Comparison of ENCODE assay signal across 7 cellular contexts in genomic region chr11:117327255-117327566, GRCh38. TPM values are rescaled to one million over a fixed set of nuclear protein-coding genes. Genes with fewer than 3 reads are reported as not detected.
DNase-seq lines count a peak whose midpoint lies in the region; ATAC-seq and TF ChIP-seq lines count a peak whose summit lies in the region.
"Not testable (repeated sequence)": the region's sequence is repeated elsewhere in the genome, so short reads cannot be mapped to it uniquely, and the experiment has no call there.

No MANE protein-coding gene starts in this region.

- H3K4me3 ChIP-seq in GM06990 (replicated peaks; ENCODE audit: low read depth, low read length) (peak overlapping the region; percentile 78), WI38 (ENCODE audit: low read depth, low read length) (peak overlapping the region; percentile 86), coronary artery (peak overlapping the region; percentile 86), right atrium auricular region (peak overlapping the region; percentile 74 to 83), skin epidermis (peak overlapping the region in 5 of 7 experiments; percentile 49 to 92 (median 64))
- H3K4me3 ChIP-seq in KMS-11 (IDR thresholded peaks at IDR 0.05; ENCODE audit: insufficient read depth, low read depth, low read length): not testable (repeated sequence)
- H3K4me3 ChIP-seq in naive thymus-derived CD4-positive, alpha-beta T cell (ENCODE audit: low read length): peak overlapping the region; percentile 66

- H3K36me3 Mint-ChIP-seq in naive thymus-derived CD4-positive, alpha-beta T cell: not testable (repeated sequence)

- H3K4me1 ChIP-seq in KMS-11 (ENCODE audit: low read depth, poor library complexity, severe bottlenecking); naive thymus-derived CD4-positive, alpha-beta T cell (ENCODE audit: control insufficient read depth in 2 of 2, insufficient read depth in 2 of 2, low read length in 2 of 2): not testable (repeated sequence)
- peaks cover 0 to 14% of the 10 kb centered on the region in 2 donors for H3K4me1 ChIP-seq in right atrium auricular region

- intact Hi-C loops in naive thymus-derived CD4-positive, alpha-beta T cell (cut with micrococcal nuclease): loop anchor here (1.0 to 10.0 kb wide), 10 partner anchors 11 to 660 kb away; partner anchors contain the start of genes BACE1 (in 2 of the 2), BUD13 (in 2 of the 2), PCSK7 (in 2 of the 2) and RNF214 (in 2 of the 2)

- CTCF ChIA-PET in naive thymus-derived CD4-positive, alpha-beta T cell (lab: Charles Lee): interaction anchor here (1.0 kb wide), 1 partner anchor 17 kb away, joined by 4 read pairs; no protein-coding TSS in a partner anchor

- not testable (repeated sequence) for H3K36me3 ChIP-seq in GM06990 (ENCODE audit: control insufficient read depth, insufficient read depth, low read length); KMS-11 (ENCODE audit: insufficient read depth); right atrium auricular region; naive thymus-derived CD4-positive, alpha-beta T cell (ENCODE audit: control insufficient read depth in 2 of 3, insufficient read depth in 3 of 3, low read length in 3 of 3)

- H3K9me3 ChIP-seq in right atrium auricular region; naive thymus-derived CD4-positive, alpha-beta T cell (ENCODE audit: control insufficient read depth in 2 of 3, low read length in 3 of 3): not testable (repeated sequence)

- H3K27ac Mint-ChIP-seq in naive thymus-derived CD4-positive, alpha-beta T cell: peak overlapping the region in 2 of 9 donors; percentile 70 to 81

- DNase-seq in GM06990 (ENCODE audit: extremely low read depth, insufficient read length); coronary artery (ENCODE audit: low spot score); right atrium auricular region (ENCODE audit: low spot score); naive thymus-derived CD4-positive, alpha-beta T cell: not testable (repeated sequence)

- ATAC-seq in naive thymus-derived CD4-positive, alpha-beta T cell: not testable (repeated sequence)

- H3K9ac ChIP-seq in KMS-11: 0 out of 2 replicates have a peak overlapping the region, but pooled peaks have one; percentile 66

- H3K9me3 Mint-ChIP-seq in naive thymus-derived CD4-positive, alpha-beta T cell: not testable (repeated sequence)

- not testable (repeated sequence) for H4K20me1 ChIP-seq in KMS-11 (ENCODE audit: insufficient read depth)

- H3K27ac ChIP-seq in KMS-11 (peak overlapping the region; percentile 58), coronary artery (peak overlapping the region; percentile 73 to 93), right atrium auricular region (peak overlapping the region; percentile 89 to 91), skin epidermis (peak overlapping the region in 10 of 21 experiments; percentile 86 to 96 (median 90))
- peak overlapping the region; percentile 79 for H3K27ac ChIP-seq in naive thymus-derived CD4-positive, alpha-beta T cell (ENCODE audit: low read depth, low read length)

- TF ChIP-seq CTCF in GM06990 (IDR thresholded peaks at IDR 0.05; ENCODE audit: insufficient read depth, low read length, poor library complexity, severe bottlenecking); KMS-11 (conservative IDR thresholded peaks at IDR 0.05; ENCODE audit: low read depth, low read length); WI38 (IDR thresholded peaks at IDR 0.05; ENCODE audit: low read depth, low read length); coronary artery (IDR thresholded peaks at IDR 0.05); right atrium auricular region (IDR thresholded peaks at IDR 0.05): not testable (repeated sequence)

- not testable (repeated sequence) for H3K4me2 ChIP-seq in KMS-11

- not testable (repeated sequence) for H3K79me2 ChIP-seq in KMS-11 (ENCODE audit: insufficient read depth, low read depth)

- peak overlapping the region; percentile 63; the same call in 1 of the 2 replicates for H2AFZ ChIP-seq in KMS-11 (ENCODE audit: low read depth)

- not testable (repeated sequence) for H3K27me3 Mint-ChIP-seq in naive thymus-derived CD4-positive, alpha-beta T cell

- not testable (repeated sequence) for H3K27me3 ChIP-seq in GM06990 (replicated peaks; ENCODE audit: control insufficient read depth, insufficient read depth, low read length); KMS-11 (ENCODE audit: insufficient read depth, low read depth); right atrium auricular region; naive thymus-derived CD4-positive, alpha-beta T cell (ENCODE audit: control insufficient read depth in 2 of 2, insufficient read depth in 2 of 2, low read length in 2 of 2)

- H3K4me3 Mint-ChIP-seq in naive thymus-derived CD4-positive, alpha-beta T cell: peak overlapping the region in 6 of 10 donors; percentile 26 to 59 (median 34)

- H3K4me1 Mint-ChIP-seq in naive thymus-derived CD4-positive, alpha-beta T cell: peaks cover 0 to 19% (median 11%) of the 10 kb centered on the region in 7 donors

- POLR2A ChIA-PET in naive thymus-derived CD4-positive, alpha-beta T cell (lab: Charles Lee): interaction anchor here (0.7 to 1.4 kb wide), 5 partner anchors 11 to 445 kb away, joined by 4 to 6 read pairs (median 5); partner anchors contain the start of genes PAFAH1B2 and PCSK7

RNA-seq across cellular contexts. Expression of gene CEP164, which starts 0.4 kb away (rescaled TPM):
- 1 to 10 TPM; 3.3 to 7.6 TPM for total RNA-seq in right atrium auricular region
- 10 to 100 TPM; 36.6 to 47.6 (median 36.8) TPM for total RNA-seq in naive thymus-derived CD4-positive, alpha-beta T cell
- polyA plus RNA-seq in naive thymus-derived CD4-positive, alpha-beta T cell: 10 to 100 TPM; 16.2 to 24.9 TPM

RNA-seq across cellular contexts. Expression of gene BACE1, which starts 11.2 kb away (rescaled TPM):
- 10 to 100 TPM; 11.9 to 20.3 TPM for total RNA-seq in right atrium auricular region
- 1 to 10 TPM in 1 of 5 experiments, under 1 TPM in 4; 0.27 to 2.0 (median 0.34) TPM for total RNA-seq in naive thymus-derived CD4-positive, alpha-beta T cell
- under 1 TPM; 0.23 to 0.37 TPM for polyA plus RNA-seq in naive thymus-derived CD4-positive, alpha-beta T cell

RNA-seq across cellular contexts. Expression of gene BACE1-AS, which starts 36.1 kb away (rescaled TPM):
- 1 to 10 TPM; 7.5 to 9.0 TPM for total RNA-seq in right atrium auricular region
- 10 to 100 TPM in 2 of 5 experiments, 1 to 10 TPM in 3; 4.2 to 13.2 (median 7.7) TPM for total RNA-seq in naive thymus-derived CD4-positive, alpha-beta T cell
- polyA plus RNA-seq in naive thymus-derived CD4-positive, alpha-beta T cell: 1 to 10 TPM in 1 of 2 donors, under 1 TPM in 1; 0.82 to 1.5 TPM

Comparison
In these comparisons a context has a peak if more than half of its experiments do, and no peak if none do; other contexts are left out.
1. RNA of gene CEP164, which starts 0.4 kb away (total RNA-seq): 36.6 to 47.6 TPM in naive thymus-derived CD4-positive, alpha-beta T cell; 3.3 to 7.6 TPM in right atrium auricular region; every median in the first group is over 4 times any median in the second.
2. RNA of gene BACE1, which starts 11.2 kb away (total RNA-seq): 11.9 to 20.3 TPM in right atrium auricular region; 0.27 to 2.0 TPM in naive thymus-derived CD4-positive, alpha-beta T cell; every median in the first group is over 4 times any median in the second.